In the genomic region with DNA sequence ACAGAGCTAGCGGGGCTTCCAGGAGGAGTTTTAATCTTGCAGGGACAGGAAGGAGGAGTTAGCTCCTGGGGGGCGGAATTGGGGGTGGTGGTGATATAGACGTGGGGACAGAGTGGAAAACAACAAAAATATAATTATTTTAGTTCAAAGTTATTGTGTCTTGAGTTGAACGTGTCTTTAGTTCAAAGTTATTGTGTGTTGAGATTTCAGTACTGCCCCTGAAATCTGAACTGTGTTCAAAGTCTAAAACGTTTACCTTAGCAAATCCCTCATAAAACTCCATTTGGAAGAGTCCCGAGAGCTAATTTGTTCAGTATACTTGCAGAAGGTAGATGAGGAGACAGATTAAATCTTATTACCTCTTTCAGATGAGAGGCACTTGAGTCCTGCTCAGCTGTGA, we compare ENCODE assay signal across 8 cellular contexts.
A peak's percentile ranks its signal among the peaks of the same experiment; 100 is the strongest.
DNase-seq lines count a peak whose midpoint lies in the region; ATAC-seq and TF ChIP-seq lines count a peak whose summit lies in the region.
"Not testable (repeated sequence)": the region's sequence is repeated elsewhere in the genome, so short reads cannot be mapped to it uniquely, and the experiment has no call there.

No MANE protein-coding gene starts in this region.

- not testable (repeated sequence) for H3K79me2 ChIP-seq in KMS-11 (ENCODE audit: insufficient read depth, low read depth); PC-3 (ENCODE audit: low read length); neural cell (replicated peaks; ENCODE audit: insufficient read depth, low read length)

- H3K9me3 Mint-ChIP-seq in CD8-positive, alpha-beta T cell; activated CD8-positive, alpha-beta T cell treated with anti-CD3 and anti-CD28 coated beads, Interleukin-2, amount 10 ng/mL, durations not matched to agents 7 days and 5 days (ENCODE audit: insufficient read depth); chondrocyte (ENCODE audit: low read depth): not testable (repeated sequence)

- H3K27ac Mint-ChIP-seq in CD8-positive, alpha-beta T cell; activated CD8-positive, alpha-beta T cell treated with anti-CD3 and anti-CD28 coated beads, Interleukin-2, amount 10 ng/mL, durations not matched to agents 7 days and 5 days; chondrocyte (ENCODE audit: unreplicated experiment): not testable (repeated sequence)

- peaks cover 12% of the 10 kb centered on the region for H3K4me1 Mint-ChIP-seq in CD8-positive, alpha-beta T cell (ENCODE audit: low read depth)
- peaks cover 20% of the 10 kb centered on the region for H3K4me1 Mint-ChIP-seq in activated CD8-positive, alpha-beta T cell treated with anti-CD3 and anti-CD28 coated beads, Interleukin-2, amount 10 ng/mL, durations not matched to agents 7 days and 5 days (ENCODE audit: low read depth)
- peaks cover 12% of the 10 kb centered on the region for H3K4me1 Mint-ChIP-seq in chondrocyte (ENCODE audit: low read depth)

- not testable (repeated sequence) for H3K36me3 ChIP-seq in CD8-positive, alpha-beta T cell (ENCODE audit: insufficient read depth, low read length); KMS-11 (ENCODE audit: insufficient read depth); PC-3 (ENCODE audit: low read depth, low read length); iPS-15b (ENCODE audit: control insufficient read depth, insufficient read depth, low read length); neural cell (ENCODE audit: insufficient read depth, low read length); tibial nerve

- H3K4me3 Mint-ChIP-seq in CD8-positive, alpha-beta T cell, result peak overlapping the region; percentile 93
- peak overlapping the region; percentile 86 for H3K4me3 Mint-ChIP-seq in activated CD8-positive, alpha-beta T cell treated with anti-CD3 and anti-CD28 coated beads, Interleukin-2, amount 10 ng/mL, durations not matched to agents 7 days and 5 days
- peak overlapping the region; percentile 83 for H3K4me3 Mint-ChIP-seq in chondrocyte (ENCODE audit: unreplicated experiment)

- not testable (repeated sequence) for DNase-seq in CD8-positive, alpha-beta T cell; PC-3; activated CD8-positive, alpha-beta T cell treated with anti-CD3 and anti-CD28 coated beads, Interleukin-2, amount 10 ng/mL, durations not matched to agents 7 days and 5 days; chondrocyte (ENCODE audit: low spot score); tibial nerve (ENCODE audit: low spot score in 2 of 2)

- not testable (repeated sequence) for H3K27ac ChIP-seq in CD8-positive, alpha-beta T cell (ENCODE audit: low read depth, low read length); KMS-11; PC-3 (ENCODE audit: low read length); neural cell (ENCODE audit: low read length)
- peak overlapping the region in 3 of 4 donors; percentile 86 to 92 (median 86) for H3K27ac ChIP-seq in tibial nerve

- H3K27me3 Mint-ChIP-seq in CD8-positive, alpha-beta T cell (ENCODE audit: low read depth); chondrocyte (ENCODE audit: low read depth): not testable (repeated sequence)
- peaks cover 13% of the 10 kb centered on the region for H3K27me3 Mint-ChIP-seq in activated CD8-positive, alpha-beta T cell treated with anti-CD3 and anti-CD28 coated beads, Interleukin-2, amount 10 ng/mL, durations not matched to agents 7 days and 5 days (ENCODE audit: low read depth)

- not testable (repeated sequence) for H3K4me1 ChIP-seq in CD8-positive, alpha-beta T cell (ENCODE audit: insufficient read depth, low read length); iPS-15b (ENCODE audit: control insufficient read depth, insufficient read depth, low read length)
- H3K4me1 ChIP-seq in KMS-11 (ENCODE audit: low read depth, poor library complexity, severe bottlenecking) (peaks cover 22% of the 10 kb centered on the region), PC-3 (ENCODE audit: insufficient read depth, low read length) (peaks cover 20% of the 10 kb centered on the region), tibial nerve (peaks cover 0 to 13% (median 0%) of the 10 kb centered on the region in 4 donors)

- not testable (repeated sequence) for H4K20me1 ChIP-seq in KMS-11 (ENCODE audit: insufficient read depth); PC-3 (ENCODE audit: low read length); neural cell (ENCODE audit: insufficient read depth)

- not testable (repeated sequence) for H3K27me3 ChIP-seq in CD8-positive, alpha-beta T cell (ENCODE audit: insufficient read depth, low read length); KMS-11 (ENCODE audit: insufficient read depth, low read depth); PC-3 (ENCODE audit: low read length); iPS-15b (ENCODE audit: control insufficient read depth, insufficient read depth, low read length); neural cell (ENCODE audit: insufficient read depth, low read depth, low read length); tibial nerve

- not testable (repeated sequence) for ATAC-seq in CD8-positive, alpha-beta T cell; PC-3; activated CD8-positive, alpha-beta T cell treated with anti-CD3 and anti-CD28 coated beads, Interleukin-2, amount 10 ng/mL, durations not matched to agents 7 days and 5 days

- H3F3A ChIP-seq in PC-3 (ENCODE audit: low read length, unreplicated experiment); neural cell (ENCODE audit: insufficient read depth, low read length, poor library complexity, severe bottlenecking): not testable (repeated sequence)

- TF ChIP-seq POLR2A in tibial nerve (IDR thresholded peaks at IDR 0.05), result not testable (repeated sequence)

- POLR2A ChIA-PET in CD8-positive, alpha-beta T cell (lab: Charles Lee); PC-3 (lab: Charles Lee; ENCODE audit: unreplicated experiment); activated CD8-positive, alpha-beta T cell treated with anti-CD3 and anti-CD28 coated beads, Interleukin-2, amount 10 ng/mL, durations not matched to agents 7 days and 5 days (lab: Charles Lee): not testable (repeated sequence)

- H3K4me2 ChIP-seq in KMS-11 (peak overlapping the region; percentile 59; the same call in 1 of the 2 replicates), PC-3 (ENCODE audit: low read length) (peak overlapping the region; percentile 76), neural cell (ENCODE audit: low read length) (peak overlapping the region; percentile 35)

- WGBS in tibial nerve, 2 donors, result 18 to 21% methylated on average over 6 of the region's 6 CpGs

- not testable (repeated sequence) for BruUV-seq in PC-3 (replicated peaks; lab: Mats Ljungman, UMichigan)

- not testable (repeated sequence) for H3K9ac ChIP-seq in KMS-11; PC-3 (ENCODE audit: low read length); iPS-15b (ENCODE audit: low read depth, low read length); neural cell (ENCODE audit: low read length)

- intact Hi-C loops in CD8-positive, alpha-beta T cell (cut with DNase I, micrococcal nuclease), result loop anchor here in 1 of 2 experiments (5.0 kb wide), 3 partner anchors 316 to 849 kb away; partner anchors contain the start of genes CHKA and PC
- intact Hi-C loops in PC-3 (cut with micrococcal nuclease), result not testable (repeated sequence)

- H3K9me2 ChIP-seq in PC-3 (replicated peaks; ENCODE audit: low read length); neural cell (ENCODE audit: insufficient read depth, low read length): not testable (repeated sequence)

- CTCF ChIA-PET in CD8-positive, alpha-beta T cell (lab: Charles Lee); PC-3 (lab: Charles Lee): not testable (repeated sequence)
- CTCF ChIA-PET in activated CD8-positive, alpha-beta T cell treated with anti-CD3 and anti-CD28 coated beads, Interleukin-2, amount 10 ng/mL, durations not matched to agents 7 days and 5 days (lab: Charles Lee), result interaction anchor here (0.6 to 1.6 kb wide), 2 partner anchors 149 to 1528 kb away, joined by 3 read pairs; no protein-coding TSS in a partner anchor

- not testable (repeated sequence) for TF ChIP-seq CTCF in CD8-positive, alpha-beta T cell (IDR thresholded peaks at IDR 0.05); KMS-11 (conservative IDR thresholded peaks at IDR 0.05; ENCODE audit: low read depth, low read length); PC-3 (conservative IDR thresholded peaks at IDR 0.05; ENCODE audit: low read depth, low read length); chondrocyte (IDR thresholded peaks at IDR 0.05); neural cell (IDR thresholded peaks at IDR 0.05; ENCODE audit: poor library complexity, severe bottlenecking); tibial nerve (IDR thresholded peaks at IDR 0.05)

- not testable (repeated sequence) for H3K4me3 ChIP-seq in CD8-positive, alpha-beta T cell (ENCODE audit: low read depth, low read length); KMS-11 (IDR thresholded peaks at IDR 0.05; ENCODE audit: insufficient read depth, low read depth, low read length)
- peak overlapping the region; percentile 60; the same call in 1 of the 2 replicates for H3K4me3 ChIP-seq in PC-3 (ENCODE audit: low read length)
- H3K4me3 ChIP-seq in iPS-15b (ENCODE audit: low read depth, low read length), result peak overlapping the region; percentile 56
- H3K4me3 ChIP-seq in neural cell (ENCODE audit: low read length), result peak overlapping the region; percentile 67
- peak overlapping the region in 2 of 4 donors; percentile 63 to 75 for H3K4me3 ChIP-seq in tibial nerve

- not testable (repeated sequence) for H3K9me3 ChIP-seq in CD8-positive, alpha-beta T cell (ENCODE audit: low read length); PC-3 (ENCODE audit: low read length); iPS-15b (ENCODE audit: control insufficient read depth, insufficient read depth, low read length); neural cell (ENCODE audit: low read length); tibial nerve

- not testable (repeated sequence) for TF ChIP-seq EP300 in neural cell (conservative IDR thresholded peaks at IDR 0.05; ENCODE audit: poor library complexity, severe bottlenecking); tibial nerve (IDR thresholded peaks at IDR 0.05)

- TF ChIP-seq RAD21 in neural cell (conservative IDR thresholded peaks at IDR 0.05), result not testable (repeated sequence)

- H2AFZ ChIP-seq in KMS-11 (ENCODE audit: low read depth) (peak overlapping the region; percentile 58), PC-3 (ENCODE audit: low read length) (peak overlapping the region; percentile 84; the same call in 1 of the 2 replicates)
- H2AFZ ChIP-seq in neural cell (ENCODE audit: low read depth, low read length), result not testable (repeated sequence)

- H3K36me3 Mint-ChIP-seq in CD8-positive, alpha-beta T cell; activated CD8-positive, alpha-beta T cell treated with anti-CD3 and anti-CD28 coated beads, Interleukin-2, amount 10 ng/mL, durations not matched to agents 7 days and 5 days (ENCODE audit: low read depth); chondrocyte (ENCODE audit: low read depth): not testable (repeated sequence)
